17 cellular contexts compared by ENCODE assay signal in the genomic region with DNA sequence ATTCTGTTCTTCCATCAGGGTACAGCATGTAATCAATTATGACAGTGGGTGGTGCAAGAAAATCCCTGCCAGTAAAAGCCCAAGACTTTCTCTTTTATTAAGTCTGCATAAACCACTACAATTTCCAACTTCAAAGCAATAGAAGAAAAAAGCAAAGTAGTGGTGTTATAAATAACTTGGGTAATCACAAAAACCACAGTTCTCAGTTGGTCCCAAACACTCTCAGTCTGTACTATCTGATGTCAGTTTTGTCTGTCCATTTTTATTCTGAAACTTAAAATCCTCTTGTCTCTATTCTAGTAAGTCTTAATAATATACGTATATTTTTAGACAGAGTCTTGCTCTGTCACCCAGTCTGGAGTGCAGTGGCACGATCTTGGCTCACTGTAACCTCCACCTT. TPM values are rescaled to one million over a fixed set of nuclear protein-coding genes. Genes with fewer than 3 reads are reported as not detected.
DNase-seq lines count a peak whose midpoint lies in the region; ATAC-seq, FAIRE-seq and TF ChIP-seq lines count a peak whose summit lies in the region.
"Had no signal": no experiment of that assay in that cellular context is flagged by ENCODE, and none has a peak within 500 bp of the region (broad histone marks: within the 10 kb centered on the region; RNA-seq: fewer than 3 reads in every experiment).

No MANE protein-coding gene starts in this region.

- SMC1A ChIA-PET in GM12878 (lab: Charles Lee; ENCODE audit: uncharacterized antibody, unreplicated experiment) = interaction anchor here (0.9 to 1.2 kb wide), 2 partner anchors 14 to 426 kb away, joined by 3 to 4 read pairs; no protein-coding TSS in a partner anchor

- FAIRE-seq in GM12878 (lab: Jason Lieb, UNC) = no peak
- FAIRE-seq: GM18507, H54 had no signal

- peaks cover 44% of the 10 kb centered on the region for H3K4me1 ChIP-seq in KMS-11 (ENCODE audit: low read depth, poor library complexity, severe bottlenecking)
- H3K4me1 ChIP-seq in GM12878 (ENCODE audit: control insufficient read depth, insufficient read depth, low read length) = peaks cover 6% of the 10 kb centered on the region; the same call in 1 of the 2 replicates
- H3K4me1 ChIP-seq in breast epithelium = peaks cover 0 to 3% of the 10 kb centered on the region in 2 donors

- no peak for TF ChIP-seq EP300 in GM12878 (IDR thresholded peaks at IDR 0.05; ENCODE audit: borderline replicate concordance in 1 of 2, control insufficient read depth in 1 of 2, low read depth in 2 of 2, low read length in 2 of 2)

- H3K27ac ChIP-seq in KMS-11 (peak overlapping the region; percentile 4; the same call in 1 of the 2 replicates), GM12878 (ENCODE audit: control insufficient read depth, insufficient read depth) (no peak overlapping the region), breast epithelium (no peak overlapping the region)
- H3K27ac ChIP-seq: 22Rv1, GM23248 had no signal

- no peak for TF ChIP-seq POLR2A in GM12878 (IDR thresholded peaks at IDR 0.05; ENCODE audit: low read depth, low read length)
- no peak for TF ChIP-seq POLR2A in breast epithelium (IDR thresholded peaks at IDR 0.05)

- no peaks in the 10 kb centered on the region for H3K36me3 ChIP-seq in KMS-11 (ENCODE audit: insufficient read depth)
- H3K36me3 ChIP-seq in GM12878 (ENCODE audit: control insufficient read depth in 2 of 2, insufficient read depth in 2 of 2, low read length in 1 of 2) = peaks cover 0 to 3% of the 10 kb centered on the region in 2 experiments; a peak in 2 of 4 replicates
- H3K36me3 ChIP-seq in breast epithelium = no peaks in the 10 kb centered on the region

- no peak overlapping the region for H3K9ac ChIP-seq in KMS-11
- H3K9ac ChIP-seq in GM12878 (ENCODE audit: control insufficient read depth, insufficient read depth, low read length) = no peak overlapping the region
- H3K9ac ChIP-seq: GM23248 had no signal

- 82% methylated on average over 2 of the region's 2 CpGs for WGBS in GM12878 (ENCODE audit: insufficient coverage, insufficient replicate concordance, low lambda C conversion rate, missing lambda C conversion rate)

- no peak overlapping the region for H3K4me3 Mint-ChIP-seq in activated CD4-positive, alpha-beta T cell treated with anti-CD3 and anti-CD28 coated beads, Interleukin-2, amount 10 ng/mL, durations not matched to agents 7 days and 5 days
- H3K4me3 Mint-ChIP-seq in type B pancreatic cell = no peak overlapping the region
- H3K4me3 Mint-ChIP-seq: CD4-positive, CD25-positive, alpha-beta regulatory T cell had no signal

- ATAC-seq in GM12878 = no peak
- ATAC-seq: HCT116 had no signal

- H3K9me3 ChIP-seq in GM12878 (replicated peaks; ENCODE audit: control insufficient read depth, insufficient read depth, low read length) = no peaks in the 10 kb centered on the region
- no peaks in the 10 kb centered on the region for H3K9me3 ChIP-seq in breast epithelium

- no peaks in the 10 kb centered on the region for H3K79me2 ChIP-seq in KMS-11 (ENCODE audit: insufficient read depth, low read depth)
- H3K79me2 ChIP-seq in GM12878 (ENCODE audit: control insufficient read depth, insufficient read depth, low read length) = no peaks in the 10 kb centered on the region

- H3K4me2 ChIP-seq in KMS-11 (peak overlapping the region; percentile 51), GM12878 (ENCODE audit: control insufficient read depth, insufficient read depth) (0 out of 2 replicates have a peak overlapping the region, but pooled peaks have one; percentile 7)

- DNase-seq in activated CD4-positive, alpha-beta T cell treated with anti-CD3 and anti-CD28 coated beads, Interleukin-2, amount 10 ng/mL, durations not matched to agents 7 days and 5 days = no peak
- no peak for DNase-seq in activated CD4-positive, alpha-beta T cell treated with anti-CD3 and anti-CD28 coated beads for 1 hour
- DNase-seq in GM12878 (ENCODE audit: low read depth, low spot score) (no peak), type B pancreatic cell (ENCODE audit: extremely low spot score, unreplicated experiment) (no peak), NCI-H2227 treated with DMSO at 0.1 percent for 48 hours (lab: John Stamatoyannopoulos, UW) (no peak), breast epithelium (ENCODE audit: low spot score in 2 of 2) (no peak), NCI-H146 (lab: John Stamatoyannopoulos, UW) (no peak)
- DNase-seq: CD4-positive, CD25-positive, alpha-beta regulatory T cell; DMS53; GF-D8; GM23248; IMR-90 had no signal

- no peaks in the 10 kb centered on the region for H3K27me3 Mint-ChIP-seq in activated CD4-positive, alpha-beta T cell treated with anti-CD3 and anti-CD28 coated beads, Interleukin-2, amount 10 ng/mL, durations not matched to agents 7 days and 5 days
- H3K27me3 Mint-ChIP-seq in type B pancreatic cell = no peaks in the 10 kb centered on the region
- H3K27me3 Mint-ChIP-seq: CD4-positive, CD25-positive, alpha-beta regulatory T cell had no signal

- no peak overlapping the region for H3K4me3 ChIP-seq in KMS-11 (IDR thresholded peaks at IDR 0.05; ENCODE audit: insufficient read depth, low read depth, low read length)
- no peak overlapping the region for H3K4me3 ChIP-seq in GM12878
- H3K4me3 ChIP-seq in breast epithelium = no peak overlapping the region
- H3K4me3 ChIP-seq: GM23248 had no signal

- H4K20me1 ChIP-seq in KMS-11 (ENCODE audit: insufficient read depth) (no peaks in the 10 kb centered on the region), GM12878 (ENCODE audit: control insufficient read depth, insufficient read depth) (no peaks in the 10 kb centered on the region)

- CTCF ChIA-PET in activated CD4-positive, alpha-beta T cell treated with anti-CD3 and anti-CD28 coated beads, Interleukin-2, amount 10 ng/mL, durations not matched to agents 7 days and 5 days (lab: Charles Lee) = no interaction called here
- CTCF ChIA-PET in GM12878 (lab: Yijun Ruan, JAX) = no interaction called here

- peaks cover 2% of the 10 kb centered on the region for H3K4me1 Mint-ChIP-seq in activated CD4-positive, alpha-beta T cell treated with anti-CD3 and anti-CD28 coated beads, Interleukin-2, amount 10 ng/mL, durations not matched to agents 7 days and 5 days
- H3K4me1 Mint-ChIP-seq in type B pancreatic cell (ENCODE audit: unreplicated experiment) = peaks cover 11% of the 10 kb centered on the region

- H2AFZ ChIP-seq in KMS-11 (ENCODE audit: low read depth) = no peak overlapping the region
- H2AFZ ChIP-seq in GM12878 (ENCODE audit: control insufficient read depth, low read depth, low read length) = no peak overlapping the region
- H2AFZ ChIP-seq: GM23248 had no signal

- in situ Hi-C loops in GM12878 (cut with MboI) = no loop called here

- TF ChIP-seq RAD21 in GM12878 (IDR thresholded peaks at IDR 0.05; ENCODE audit: insufficient read depth, low read depth, low read length) = no peak

- H3K36me3 Mint-ChIP-seq in activated CD4-positive, alpha-beta T cell treated with anti-CD3 and anti-CD28 coated beads, Interleukin-2, amount 10 ng/mL, durations not matched to agents 7 days and 5 days (ENCODE audit: low read depth) = peaks cover 24% of the 10 kb centered on the region
- H3K36me3 Mint-ChIP-seq in type B pancreatic cell = peaks cover 11% of the 10 kb centered on the region

- no peak for TF ChIP-seq CTCF in KMS-11 (conservative IDR thresholded peaks at IDR 0.05; ENCODE audit: low read depth, low read length)
- TF ChIP-seq CTCF in GM12878 (IDR thresholded peaks at IDR 0.05 in 2 of 3, conservative IDR thresholded peaks at IDR 0.05 in 1 of 3; ENCODE audit: control insufficient read depth in 2 of 3, extremely low read depth in 1 of 3, insufficient read depth in 1 of 3, low read depth in 3 of 3, low read length in 3 of 3) = no peak
- no peak for TF ChIP-seq CTCF in type B pancreatic cell (conservative IDR thresholded peaks at IDR 0.05)
- no peak for TF ChIP-seq CTCF in breast epithelium (IDR thresholded peaks at IDR 0.05)

- POLR2A ChIA-PET in activated CD4-positive, alpha-beta T cell treated with anti-CD3 and anti-CD28 coated beads, Interleukin-2, amount 10 ng/mL, durations not matched to agents 7 days and 5 days (lab: Charles Lee) = no interaction called here
- POLR2A ChIA-PET in GM12878 (lab: Charles Lee) = no interaction called here

- intact Hi-C loops in GM12878 (cut with micrococcal nuclease; ENCODE audit: unreplicated experiment) (no loop called here), breast epithelium (cut with DNase I; ENCODE audit: low total_unique reads) (no loop called here)

- H3K27me3 ChIP-seq in KMS-11 (ENCODE audit: insufficient read depth, low read depth) = no peaks in the 10 kb centered on the region
- H3K27me3 ChIP-seq in GM12878 (replicated peaks in 1 of 2; ENCODE audit: control insufficient read depth in 2 of 2, insufficient read depth in 2 of 2, low read length in 1 of 2) = no peaks in the 10 kb centered on the region
- no peaks in the 10 kb centered on the region for H3K27me3 ChIP-seq in breast epithelium

- no peaks in the 10 kb centered on the region for H3K9me3 Mint-ChIP-seq in activated CD4-positive, alpha-beta T cell treated with anti-CD3 and anti-CD28 coated beads, Interleukin-2, amount 10 ng/mL, durations not matched to agents 7 days and 5 days
- no peaks in the 10 kb centered on the region for H3K9me3 Mint-ChIP-seq in type B pancreatic cell
- H3K9me3 Mint-ChIP-seq: CD4-positive, CD25-positive, alpha-beta regulatory T cell had no signal

- no TSS peak for BruUV-seq in GM12878 (replicated peaks; lab: Mats Ljungman, UMichigan)

- H3K27ac Mint-ChIP-seq in activated CD4-positive, alpha-beta T cell treated with anti-CD3 and anti-CD28 coated beads, Interleukin-2, amount 10 ng/mL, durations not matched to agents 7 days and 5 days = peak overlapping the region; percentile 55
- H3K27ac Mint-ChIP-seq in type B pancreatic cell = peak overlapping the region; percentile 11
- H3K27ac Mint-ChIP-seq: CD4-positive, CD25-positive, alpha-beta regulatory T cell had no signal

- RAD21 ChIA-PET in GM12878 (lab: Charles Lee; ENCODE audit: unreplicated experiment) = no interaction called here

RNA-seq across cellular contexts. Expression of a gene that starts 8.8 kb away (rescaled TPM):
- 10 to 100 TPM; 11.0 to 14.4 TPM for total RNA-seq in activated CD4-positive, alpha-beta T cell treated with anti-CD3 and anti-CD28 coated beads, Interleukin-2, amount 10 ng/mL, durations not matched to agents 7 days and 5 days
- 3.7 and 4.3 TPM in 2 replicates for total RNA-seq in GM12878 (2013; cell fraction: nucleolus; rRNA removed)
- total RNA-seq in GM12878 (2014; rRNA removed) = 8.7 and 10.6 TPM in 2 replicates
- 10.4 and 10.7 TPM in 2 replicates for total RNA-seq in GM12878 (2014; rRNA removed; fragmentation: Illumina TruSeq; extraction: Trizol)
- total RNA-seq in GM12878 (2021) = 7.6 and 11.5 TPM in 2 replicates
- 5.8 TPM for polyA plus RNA-seq in GM12878 (2011; ENCODE audit: low read depth)
- polyA plus RNA-seq in GM12878 (2011; rRNA removed) = 10.1 and 39.4 TPM in 2 replicates
- 4.1 and 5.4 TPM in 2 replicates for polyA plus RNA-seq in GM12878 (2011; cell fraction: cytosol; rRNA removed)
- 3.6 and 4.6 TPM in 2 replicates for polyA plus RNA-seq in GM12878 (2011; cell fraction: nucleus; rRNA removed)
- polyA plus RNA-seq in GM12878 (2012) = 7.6 and 8.1 TPM in 2 replicates
- 18.9 and 21.8 TPM in 2 replicates for polyA plus RNA-seq in GM12878 (2014; fragmentation: Illumina TruSeq; extraction: Trizol)
- polyA plus RNA-seq in GM12878 (2014; fragmentation: Nextera tagmentation; extraction: Ambion mirVana) = 10 to 100 TPM; 32.9 to 45.7 TPM
- 14.1 and 15.9 TPM in 2 replicates for polyA plus RNA-seq in GM12878 (2014; rRNA removed)
- 10 to 100 TPM; 39.0 to 40.6 TPM for polyA plus RNA-seq in GM12878 (2016; fragmentation: Nextera tagmentation; extraction: Ambion mirVana)
- polyA minus RNA-seq in GM12878 (2011; rRNA and poly(A)+ RNA removed) = 2.7 and 3.1 TPM in 2 replicates
- 0.67 and 1.2 TPM in 2 replicates for polyA minus RNA-seq in GM12878 (2011; cell fraction: cytosol; rRNA and poly(A)+ RNA removed)
- polyA minus RNA-seq in GM12878 (2011; cell fraction: nucleus; rRNA and poly(A)+ RNA removed) = 2.2 and 5.0 TPM in 2 replicates
- 17.2 and 51.5 TPM in 2 replicates for total RNA-seq in type B pancreatic cell (ENCODE audit: low replicate concordance)
- 1 to 10 TPM; 2.9 to 7.5 (median 6.9) TPM for total RNA-seq in breast epithelium

RNA-seq across cellular contexts. Expression of a gene that starts 38.7 kb away (rescaled TPM):
- 100 to 1,000 TPM; 290 to 332 TPM for total RNA-seq in activated CD4-positive, alpha-beta T cell treated with anti-CD3 and anti-CD28 coated beads, Interleukin-2, amount 10 ng/mL, durations not matched to agents 7 days and 5 days
- 335 and 378 TPM in 2 replicates for total RNA-seq in GM12878 (2013; cell fraction: nucleolus; rRNA removed)
- total RNA-seq in GM12878 (2014; rRNA removed) (141 and 159 TPM in 2 replicates), GM12878 (2014; rRNA removed; fragmentation: Illumina TruSeq; extraction: Trizol) (162 and 163 TPM in 2 replicates), GM12878 (2021) (248 and 260 TPM in 2 replicates), type B pancreatic cell (ENCODE audit: low replicate concordance) (261 and 278 TPM in 2 replicates), breast epithelium (10 to 100 TPM; 43.3 to 72.8 (median 53.7) TPM)
- 36.8 TPM for polyA plus RNA-seq in GM12878 (2011; ENCODE audit: low read depth)
- polyA plus RNA-seq in GM12878 (2011; rRNA removed) (256 and 263 TPM in 2 replicates), GM12878 (2014; fragmentation: Illumina TruSeq; extraction: Trizol) (37.5 and 44.7 TPM in 2 replicates), GM12878 (2014; fragmentation: Nextera tagmentation; extraction: Ambion mirVana) (100 to 1,000 TPM in 1 of 2 experiments, 10 to 100 TPM in 1; 30.1 to 100 TPM), GM12878 (2014; rRNA removed) (73.6 and 78.9 TPM in 2 replicates), GM12878 (2016; fragmentation: Nextera tagmentation; extraction: Ambion mirVana) (100 to 1,000 TPM; 183 to 200 TPM)
- polyA plus RNA-seq in GM12878 (2011; cell fraction: cytosol; rRNA removed) = 171 and 198 TPM in 2 replicates
- polyA plus RNA-seq in GM12878 (2011; cell fraction: nucleus; rRNA removed) = 186 and 241 TPM in 2 replicates
- 55.9 and 67.6 TPM in 2 replicates for polyA plus RNA-seq in GM12878 (2012)
- 651 and 710 TPM in 2 replicates for polyA minus RNA-seq in GM12878 (2011; rRNA and poly(A)+ RNA removed)
- 245 and 274 TPM in 2 replicates for polyA minus RNA-seq in GM12878 (2011; cell fraction: cytosol; rRNA and poly(A)+ RNA removed)
- polyA minus RNA-seq in GM12878 (2011; cell fraction: nucleus; rRNA and poly(A)+ RNA removed) = 123 and 187 TPM in 2 replicates
